In genomic region chr9:27078685-27079084, GRCh38 we compare ENCODE assay signal across 18 cellular contexts. TPM values are rescaled to one million over a fixed set of nuclear protein-coding genes. Genes with fewer than 3 reads are reported as not detected.
"Had no signal": no experiment of that assay in that cellular context is flagged by ENCODE, and none has a peak within 500 bp of the region (broad histone marks: within the 10 kb centered on the region; RNA-seq: fewer than 3 reads in every experiment).

No MANE protein-coding gene starts in this region.

- H3K36me3 ChIP-seq: adrenal gland, left lung, pancreas, thyroid gland had no signal

- DNase-seq: activated CD4-positive, alpha-beta memory T cell treated with anti-CD3 and anti-CD28 coated beads for 36 hours; activated CD4-positive, alpha-beta T cell treated with anti-CD3 and anti-CD28 coated beads for 36 hours; activated gamma-delta T cell treated with Interleukin-2 at 50 U/mL for 16 hours; activated T-cell treated with anti-CD3 and anti-CD28 coated beads for 4 hours; adrenal gland; effector memory CD8-positive, alpha-beta T cell; foreskin keratinocyte; glutamatergic neuron; left lung; mesendoderm; natural killer cell; pancreas; stimulated activated naive CD4-positive, alpha-beta T cell; T-helper 2 cell; thyroid gland had no signal

- H3K4me1 ChIP-seq: adrenal gland, foreskin keratinocyte, left lung, pancreas, thyroid gland had no signal

- H3K9me3 ChIP-seq: adrenal gland, left lung, pancreas, thyroid gland had no signal

- H3K4me3 ChIP-seq: adrenal gland, left lung, pancreas, thyroid gland had no signal

- H3K27me3 ChIP-seq: adrenal gland, foreskin keratinocyte, left lung, pancreas, thyroid gland had no signal

- ATAC-seq: activated CD4-positive, alpha-beta T cell treated with anti-CD3 and anti-CD28 coated beads for 36 hours; activated naive CD4-positive, alpha-beta T cell treated with anti-CD3 and anti-CD28 coated beads, Interleukin-2, amount 50 U/mL, for 72 hours; effector memory CD8-positive, alpha-beta T cell; foreskin keratinocyte; left lung; natural killer cell; pancreas had no signal

- H3K27ac ChIP-seq: adrenal gland, epithelial cell of prostate, foreskin keratinocyte, left lung, pancreas, thyroid gland had no signal

RNA-seq across cellular contexts. Expression of gene TEK, which starts 30.3 kb away (rescaled TPM):
- total RNA-seq: activated CD4-positive, alpha-beta memory T cell treated with anti-CD3 and anti-CD28 coated beads for 36 hours; activated CD4-positive, alpha-beta T cell treated with anti-CD3 and anti-CD28 coated beads for 36 hours; activated naive CD4-positive, alpha-beta T cell treated with anti-CD3 and anti-CD28 coated beads, Interleukin-2, amount 50 U/mL, for 72 hours; activated T-helper 1 cell treated with anti-CD3 and anti-CD28 coated beads, Interleukin-12 subunit alpha, Interleukin-12 subunit beta, Interleukin-2, Interleukin-4 antibody, amounts not matched to agents 30 ng/mL and 10 ng/mL and 1 ng/mL, durations not matched to agents 14 hours and 24 hours and 36 hours; natural killer cell had no signal
